Comparison of ENCODE assay signal across 9 cellular contexts in the genomic region with DNA sequence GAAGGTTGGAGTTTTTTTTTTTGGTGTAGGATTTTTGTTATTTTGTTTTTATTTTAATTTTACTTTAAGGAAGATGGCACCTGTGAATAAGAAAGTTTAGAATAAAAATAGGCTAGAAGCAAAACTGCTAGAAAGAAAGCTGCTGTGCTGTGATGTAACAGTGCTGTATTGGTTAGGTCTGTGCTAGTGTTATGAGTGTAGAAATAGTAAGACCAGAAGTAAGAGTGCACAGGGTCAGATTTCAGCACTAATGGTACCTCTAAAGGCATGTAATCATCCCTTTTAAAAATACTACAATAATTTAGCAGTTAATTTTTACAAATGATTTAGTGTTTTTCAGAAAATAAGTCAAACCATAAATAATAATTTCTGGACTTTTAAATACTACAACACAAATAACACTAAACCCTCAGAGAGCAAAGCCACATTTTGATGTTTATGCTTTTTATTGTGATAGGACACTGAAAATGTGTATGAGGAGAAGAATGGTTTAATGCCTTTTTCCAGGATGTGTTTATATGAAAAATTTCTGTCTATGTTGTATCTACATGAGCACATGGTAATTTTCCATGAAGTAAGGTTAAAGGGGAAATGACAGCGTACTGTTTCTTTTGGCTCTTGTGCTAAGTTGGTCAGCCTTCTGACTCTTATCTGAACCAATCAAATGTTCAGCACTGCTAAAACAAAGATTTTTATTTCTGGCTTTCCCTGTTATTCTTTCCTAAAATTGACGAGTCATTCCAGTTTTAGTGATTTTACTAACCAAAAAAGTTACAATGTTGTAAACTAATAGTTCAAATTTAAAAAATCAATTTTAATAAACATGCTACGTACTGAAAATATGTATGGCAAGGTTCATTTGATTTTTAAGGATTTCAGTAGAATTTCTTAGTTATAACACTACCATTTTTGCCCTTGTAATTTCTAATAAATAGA.
DNase-seq lines count a peak whose midpoint lies in the region; ATAC-seq, FAIRE-seq and TF ChIP-seq lines count a peak whose summit lies in the region.
"Had no signal": no experiment of that assay in that cellular context is flagged by ENCODE, and none has a peak within 500 bp of the region (broad histone marks: within the 10 kb centered on the region; RNA-seq: fewer than 3 reads in every experiment).

No MANE protein-coding gene starts in this region.

- H3K9me3 ChIP-seq in A549 (no peaks in the 10 kb centered on the region), vagina (no peaks in the 10 kb centered on the region)
- H3K9me3 ChIP-seq in CD8-positive, alpha-beta T cell (ENCODE audit: low read length) = no peaks in the 10 kb centered on the region

- CTCF ChIA-PET in A549 (lab: Yijun Ruan, JAX) = no interaction called here
- CTCF ChIA-PET in CD8-positive, alpha-beta T cell (lab: Charles Lee) = interaction anchor here (0.6 kb wide), 1 partner anchor 51 kb away, joined by 5 read pairs; no protein-coding TSS in a partner anchor

- intact Hi-C loops in vagina (cut with DNase I) = no loop called here
- intact Hi-C loops in CD8-positive, alpha-beta T cell (cut with DNase I, micrococcal nuclease) = no loop called here

- no peak overlapping the region for H3K4me3 ChIP-seq in A549
- H3K4me3 ChIP-seq in coronary artery = peak overlapping the region; percentile 4
- H3K4me3 ChIP-seq in vagina = no peak overlapping the region
- H3K4me3 ChIP-seq in CD8-positive, alpha-beta T cell (ENCODE audit: low read depth, low read length) = no peak overlapping the region
- H3K4me3 ChIP-seq: skin epidermis had no signal

- peak in 1 of 2 experiments; percentile 61; a peak in 2 of 6 replicates for ATAC-seq in A549
- peak; percentile 53 for ATAC-seq in GM19324 (IDR thresholded peaks at IDR 0.05; ENCODE audit: low FRiP score, unreplicated experiment)
- peak; percentile 89 for ATAC-seq in HG03175 (IDR thresholded peaks at IDR 0.05; ENCODE audit: unreplicated experiment)
- ATAC-seq in CD8-positive, alpha-beta T cell = no peak

- H3K36me3 Mint-ChIP-seq in CD8-positive, alpha-beta T cell = peaks cover 36% of the 10 kb centered on the region

- no peak overlapping the region for H3K27ac Mint-ChIP-seq in CD8-positive, alpha-beta T cell

- FAIRE-seq in A549 (lab: Jason Lieb, UNC) (no peak), RCC 7860 (lab: Jason Lieb, UNC) (no peak)

- no peaks in the 10 kb centered on the region for H3K27me3 ChIP-seq in vagina
- H3K27me3 ChIP-seq in CD8-positive, alpha-beta T cell (ENCODE audit: insufficient read depth, low read length) = no peaks in the 10 kb centered on the region

- H3K36me3 ChIP-seq in vagina = no peaks in the 10 kb centered on the region
- no peaks in the 10 kb centered on the region for H3K36me3 ChIP-seq in CD8-positive, alpha-beta T cell (ENCODE audit: insufficient read depth, low read length)

- TF ChIP-seq POLR2A in A549 (IDR thresholded peaks at IDR 0.05; ENCODE audit: low read length) (no peak), vagina (IDR thresholded peaks at IDR 0.05) (no peak)

- no peaks in the 10 kb centered on the region for H3K27me3 Mint-ChIP-seq in CD8-positive, alpha-beta T cell (ENCODE audit: low read depth)

- no peak overlapping the region for H3K4me3 Mint-ChIP-seq in CD8-positive, alpha-beta T cell

- TF ChIP-seq EP300 in A549 (IDR thresholded peaks at IDR 0.05) = no peak

- no peak for TF ChIP-seq CTCF in A549 (IDR thresholded peaks at IDR 0.05)
- TF ChIP-seq CTCF in coronary artery (IDR thresholded peaks at IDR 0.05) = no peak
- no peak for TF ChIP-seq CTCF in vagina (IDR thresholded peaks at IDR 0.05)
- TF ChIP-seq CTCF in CD8-positive, alpha-beta T cell (IDR thresholded peaks at IDR 0.05) = no peak

- TF ChIP-seq RAD21 in A549 (conservative IDR thresholded peaks at IDR 0.05 in 1 of 2, IDR thresholded peaks at IDR 0.05 in 1 of 2) = no peak

- H3K4me2 ChIP-seq in A549 = peak overlapping the region; percentile 23; the same call in 2 of the 3 replicates

- H3K4me1 ChIP-seq in A549 = peaks cover 22% of the 10 kb centered on the region
- peaks cover 6% of the 10 kb centered on the region for H3K4me1 ChIP-seq in vagina
- H3K4me1 ChIP-seq in CD8-positive, alpha-beta T cell (ENCODE audit: insufficient read depth, low read length) = no peaks in the 10 kb centered on the region

- H3K9me3 Mint-ChIP-seq in CD8-positive, alpha-beta T cell = no peaks in the 10 kb centered on the region

- peaks cover 21% of the 10 kb centered on the region for H3K4me1 Mint-ChIP-seq in CD8-positive, alpha-beta T cell (ENCODE audit: low read depth)

- WGBS in A549 (ENCODE audit: missing lambda C conversion rate) = 85% methylated on average over 3 of the region's 3 CpGs

- POLR2A ChIA-PET in A549 (lab: Yijun Ruan, JAX) = no interaction called here
- POLR2A ChIA-PET in CD8-positive, alpha-beta T cell (lab: Charles Lee) = no interaction called here

- H3K27ac ChIP-seq in A549 = peak overlapping the region in 1 of 2 experiments; percentile 57; a peak in 1 of 6 replicates
- H3K27ac ChIP-seq in coronary artery = peak overlapping the region; percentile 40 to 62
- H3K27ac ChIP-seq in vagina = peak overlapping the region; percentile 24
- no peak overlapping the region for H3K27ac ChIP-seq in CD8-positive, alpha-beta T cell (ENCODE audit: low read depth, low read length)
- H3K27ac ChIP-seq: skin epidermis had no signal

- DNase-seq in A549 (ENCODE audit: low read depth in 1 of 2, low spot score in 1 of 2) (peak in 1 of 2 experiments; percentile 11), coronary artery (ENCODE audit: low spot score) (no peak), vagina (ENCODE audit: extremely low spot score in 2 of 2) (no peak), SK-N-DZ (ENCODE audit: low spot score) (no peak), RCC 7860 (ENCODE audit: low spot score) (no peak)
- DNase-seq in CD8-positive, alpha-beta T cell = no peak

TF ChIP-seq in A549, 52 proteins besides CTCF, POLR2A, EP300 and RAD21:
- TF ChIP-seq HDAC2 (IDR thresholded peaks at IDR 0.05) (no peak), SREBF2 (IDR thresholded peaks at IDR 0.05) (no peak), NFE2L2 (conservative IDR thresholded peaks at IDR 0.05; ENCODE audit: low read length) (peak; percentile 65), MAFK (IDR thresholded peaks at IDR 0.05; ENCODE audit: partially characterized antibody) (peak; percentile 70), RNF2 (IDR thresholded peaks at IDR 0.05; ENCODE audit: borderline replicate concordance, low read depth) (no peak), FOXS1 (CRISPR knock-in tag; IDR thresholded peaks at IDR 0.05) (no peak), KDM5A (IDR thresholded peaks at IDR 0.05) (no peak)
- TF ChIP-seq, protein P1, sequence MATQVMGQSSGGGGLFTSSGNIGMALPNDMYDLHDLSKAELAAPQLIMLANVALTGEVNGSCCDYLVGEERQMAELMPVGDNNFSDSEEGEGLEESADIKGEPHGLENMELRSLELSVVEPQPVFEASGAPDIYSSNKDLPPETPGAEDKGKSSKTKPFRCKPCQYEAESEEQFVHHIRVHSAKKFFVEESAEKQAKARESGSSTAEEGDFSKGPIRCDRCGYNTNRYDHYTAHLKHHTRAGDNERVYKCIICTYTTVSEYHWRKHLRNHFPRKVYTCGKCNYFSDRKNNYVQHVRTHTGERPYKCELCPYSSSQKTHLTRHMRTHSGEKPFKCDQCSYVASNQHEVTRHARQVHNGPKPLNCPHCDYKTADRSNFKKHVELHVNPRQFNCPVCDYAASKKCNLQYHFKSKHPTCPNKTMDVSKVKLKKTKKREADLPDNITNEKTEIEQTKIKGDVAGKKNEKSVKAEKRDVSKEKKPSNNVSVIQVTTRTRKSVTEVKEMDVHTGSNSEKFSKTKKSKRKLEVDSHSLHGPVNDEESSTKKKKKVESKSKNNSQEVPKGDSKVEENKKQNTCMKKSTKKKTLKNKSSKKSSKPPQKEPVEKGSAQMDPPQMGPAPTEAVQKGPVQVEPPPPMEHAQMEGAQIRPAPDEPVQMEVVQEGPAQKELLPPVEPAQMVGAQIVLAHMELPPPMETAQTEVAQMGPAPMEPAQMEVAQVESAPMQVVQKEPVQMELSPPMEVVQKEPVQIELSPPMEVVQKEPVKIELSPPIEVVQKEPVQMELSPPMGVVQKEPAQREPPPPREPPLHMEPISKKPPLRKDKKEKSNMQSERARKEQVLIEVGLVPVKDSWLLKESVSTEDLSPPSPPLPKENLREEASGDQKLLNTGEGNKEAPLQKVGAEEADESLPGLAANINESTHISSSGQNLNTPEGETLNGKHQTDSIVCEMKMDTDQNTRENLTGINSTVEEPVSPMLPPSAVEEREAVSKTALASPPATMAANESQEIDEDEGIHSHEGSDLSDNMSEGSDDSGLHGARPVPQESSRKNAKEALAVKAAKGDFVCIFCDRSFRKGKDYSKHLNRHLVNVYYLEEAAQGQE (IDR thresholded peaks at IDR 0.05) = no peak
- TF ChIP-seq, protein P2, sequence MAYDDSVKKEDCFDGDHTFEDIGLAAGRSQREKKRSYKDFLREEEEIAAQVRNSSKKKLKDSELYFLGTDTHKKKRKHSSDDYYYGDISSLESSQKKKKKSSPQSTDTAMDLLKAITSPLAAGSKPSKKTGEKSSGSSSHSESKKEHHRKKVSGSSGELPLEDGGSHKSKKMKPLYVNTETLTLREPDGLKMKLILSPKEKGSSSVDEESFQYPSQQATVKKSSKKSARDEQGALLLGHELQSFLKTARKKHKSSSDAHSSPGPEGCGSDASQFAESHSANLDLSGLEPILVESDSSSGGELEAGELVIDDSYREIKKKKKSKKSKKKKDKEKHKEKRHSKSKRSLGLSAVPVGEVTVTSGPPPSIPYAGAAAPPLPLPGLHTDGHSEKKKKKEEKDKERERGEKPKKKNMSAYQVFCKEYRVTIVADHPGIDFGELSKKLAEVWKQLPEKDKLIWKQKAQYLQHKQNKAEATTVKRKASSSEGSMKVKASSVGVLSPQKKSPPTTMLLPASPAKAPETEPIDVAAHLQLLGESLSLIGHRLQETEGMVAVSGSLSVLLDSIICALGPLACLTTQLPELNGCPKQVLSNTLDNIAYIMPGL (CRISPR knock-in tag; IDR thresholded peaks at IDR 0.05; ENCODE audit: borderline replicate concordance) = no peak
